In genomic region chr10:3470191-3470590, GRCh38 we compare ENCODE assay signal across 1 cellular context.
TF ChIP-seq lines count a peak whose summit lies in the region.

No MANE protein-coding gene starts in this region.

TF ChIP-seq in A549, 52 proteins besides CTCF, POLR2A, EP300 and RAD21 (continued from another document):
- TF ChIP-seq JUNB (IDR thresholded peaks at IDR 0.05), result no peak
- TF ChIP-seq CEBPB (IDR thresholded peaks at IDR 0.05), result no peak
- TF ChIP-seq BHLHE40 (IDR thresholded peaks at IDR 0.05; ENCODE audit: low read depth, low read length), result no peak
